ENCODE assay signal across 1 cellular context in genomic region chr5:16160706-16161105, GRCh38.
A peak's percentile ranks its signal among the peaks of the same experiment; 100 is the strongest.
TF ChIP-seq lines count a peak whose summit lies in the region.

No MANE protein-coding gene starts in this region.

TF ChIP-seq in H1, 55 proteins besides CTCF, POLR2A, EP300 and RAD21:
- peak; percentile 48; the same call in 1 of the 2 replicates for TF ChIP-seq CREB1 (IDR thresholded peaks at IDR 0.05)
- TF ChIP-seq YY1 (IDR thresholded peaks at IDR 0.05; ENCODE audit: low read depth, low read length): 0 out of 2 replicates have a peak, but pooled peaks have one; percentile 10
- no peak for TF ChIP-seq CEBPB (IDR thresholded peaks at IDR 0.05; ENCODE audit: low read depth, low read length)
- TF ChIP-seq SRF (IDR thresholded peaks at IDR 0.05; ENCODE audit: low read depth, low read length): no peak
- TF ChIP-seq TEAD4 (IDR thresholded peaks at IDR 0.05; ENCODE audit: low read depth, low read length): peak; percentile 59
